Comparison of ENCODE assay signal across 9 cellular contexts in genomic region chr7:103150192-103150591, GRCh38. TPM values are rescaled to one million over a fixed set of nuclear protein-coding genes. Genes with fewer than 3 reads are reported as not detected.
A peak's percentile ranks its signal among the peaks of the same experiment; 100 is the strongest.
DNase-seq lines count a peak whose midpoint lies in the region; ATAC-seq and TF ChIP-seq lines count a peak whose summit lies in the region.
"Had no signal": no experiment of that assay in that cellular context is flagged by ENCODE, and none has a peak within 500 bp of the region (broad histone marks: within the 10 kb centered on the region; RNA-seq: fewer than 3 reads in every experiment).

No MANE protein-coding gene starts in this region.

- H3K27ac ChIP-seq in 22Rv1: peak overlapping the region; percentile 97

- ATAC-seq in WTC11 (no peak), left colon (peak; percentile 63)

- peak overlapping the region; percentile 62; the same call in 1 of the 2 replicates for H3K4me3 Mint-ChIP-seq in WTC11

- H3K9me3 Mint-ChIP-seq in WTC11: peaks cover 5% of the 10 kb centered on the region; the same call in 1 of the 2 replicates

- POLR2A ChIA-PET in WTC11 (lab: Charles Lee): no interaction called here

- H3K27me3 Mint-ChIP-seq in WTC11 (ENCODE audit: low read depth): peaks cover 22% of the 10 kb centered on the region

- CTCF ChIA-PET in WTC11 (lab: Charles Lee): no interaction called here

- H3K27ac Mint-ChIP-seq in WTC11: no peak overlapping the region

- H3K36me3 Mint-ChIP-seq in WTC11: peaks cover 2% of the 10 kb centered on the region

- no peak for TF ChIP-seq CTCF in 22Rv1 (IDR thresholded peaks at IDR 0.05)
- no peak for TF ChIP-seq CTCF in WTC11 (IDR thresholded peaks at IDR 0.05)

- peaks cover 39% of the 10 kb centered on the region for H3K4me1 Mint-ChIP-seq in WTC11

- DNase-seq in HPDE6-E6E7 (ENCODE audit: extremely low spot score): peak; percentile 40
- no peak for DNase-seq in WTC11 (ENCODE audit: low spot score)
- DNase-seq in left colon: peak in 1 of 2 donors; percentile 67
- no peak for DNase-seq in stimulated activated CD4-positive, alpha-beta T cell treated with anti-CD3 and anti-CD28 coated beads, Interleukin-4, amount 100 ng/mL, for 24 hours
- DNase-seq in inferior parietal cortex (ENCODE audit: extremely low spot score): no peak
- no peak for DNase-seq in NCI-H2081 (lab: John Stamatoyannopoulos, UW)
- no peak for DNase-seq in DMS153 treated with DMSO at 0.1 percent for 48 hours (lab: John Stamatoyannopoulos, UW; ENCODE audit: unreplicated experiment)
- DNase-seq: effector memory CD4-positive, alpha-beta T cell had no signal

- intact Hi-C loops in left colon (cut with DNase I, micrococcal nuclease): no loop called here

TF ChIP-seq in WTC11, 78 proteins besides CTCF, POLR2A, EP300 and RAD21:
- TF ChIP-seq ERG (CRISPR knock-in tag; IDR thresholded peaks at IDR 0.05): no peak
- TF ChIP-seq TP53 (CRISPR knock-in tag; IDR thresholded peaks at IDR 0.05): no peak
- no peak for TF ChIP-seq HMGXB4 (CRISPR knock-in tag; IDR thresholded peaks at IDR 0.05)
- TF ChIP-seq FOXP1 (CRISPR knock-in tag; IDR thresholded peaks at IDR 0.05; ENCODE audit: borderline replicate concordance): no peak
- TF ChIP-seq ZNF317 (CRISPR knock-in tag; IDR thresholded peaks at IDR 0.05; ENCODE audit: borderline replicate concordance, low read depth): no peak
- TF ChIP-seq ESRRA (CRISPR knock-in tag; IDR thresholded peaks at IDR 0.05; ENCODE audit: borderline replicate concordance): no peak
- TF ChIP-seq ZNF219 (CRISPR knock-in tag; IDR thresholded peaks at IDR 0.05; ENCODE audit: borderline replicate concordance): no peak
- no peak for TF ChIP-seq ZBTB21 (CRISPR knock-in tag; IDR thresholded peaks at IDR 0.05; ENCODE audit: borderline replicate concordance)
- TF ChIP-seq RORB (CRISPR knock-in tag; IDR thresholded peaks at IDR 0.05): no peak
- TF ChIP-seq ZNF423 (CRISPR knock-in tag; IDR thresholded peaks at IDR 0.05): no peak
- TF ChIP-seq CBFB (CRISPR knock-in tag; IDR thresholded peaks at IDR 0.05; ENCODE audit: low read depth): no peak
- TF ChIP-seq ATF1 (CRISPR knock-in tag; IDR thresholded peaks at IDR 0.05): no peak
- TF ChIP-seq TEAD1 (CRISPR knock-in tag; IDR thresholded peaks at IDR 0.05): no peak
- TF ChIP-seq FOXP4 (CRISPR knock-in tag; IDR thresholded peaks at IDR 0.05): no peak
- TF ChIP-seq NR2C2 (CRISPR knock-in tag; IDR thresholded peaks at IDR 0.05): no peak
- no peak for TF ChIP-seq FOXK1 (CRISPR knock-in tag; IDR thresholded peaks at IDR 0.05)
- no peak for TF ChIP-seq ATF2 (CRISPR knock-in tag; IDR thresholded peaks at IDR 0.05; ENCODE audit: borderline replicate concordance, low read depth)
- TF ChIP-seq CREM (CRISPR knock-in tag; IDR thresholded peaks at IDR 0.05): no peak
- no peak for TF ChIP-seq HMGA2 (CRISPR knock-in tag; IDR thresholded peaks at IDR 0.05)
- no peak for TF ChIP-seq ZNF425 (CRISPR knock-in tag; conservative IDR thresholded peaks at IDR 0.05)

RNA-seq across cellular contexts. Expression of gene NAPEPLD, which starts 1.3 kb away (rescaled TPM):
- total RNA-seq in WTC11 (2021) (6.6 to 7.5 TPM (median 7.4 TPM) in 3 replicates), left colon (10 to 100 TPM; 47.5 to 66.5 TPM)
